9 cellular contexts compared by ENCODE assay signal in genomic region chr16:31301708-31302400, GRCh38. TPM values are rescaled to one million over a fixed set of nuclear protein-coding genes. Genes with fewer than 3 reads are reported as not detected.
A peak's percentile ranks its signal among the peaks of the same experiment; 100 is the strongest.
DNase-seq lines count a peak whose midpoint lies in the region; ATAC-seq, FAIRE-seq and TF ChIP-seq lines count a peak whose summit lies in the region.
"Had no signal": no experiment of that assay in that cellular context is flagged by ENCODE, and none has a peak within 500 bp of the region (broad histone marks: within the 10 kb centered on the region; RNA-seq: fewer than 3 reads in every experiment).

No MANE protein-coding gene starts in this region.

- H3K36me3 Mint-ChIP-seq in natural killer cell treated with Interleukin-12 subunit alpha and Interleukin-12 subunit beta and Interleukin-15 and Interleukin-18, amount 100 ng/mL, for 72 hours: peaks cover 12% of the 10 kb centered on the region

- H3K27me3 ChIP-seq in Loucy (ENCODE audit: insufficient read depth, low read length, poor library complexity, severe bottlenecking): no peaks in the 10 kb centered on the region
- no peaks in the 10 kb centered on the region for H3K27me3 ChIP-seq in bronchial epithelial cell (ENCODE audit: control insufficient read depth, insufficient read depth, low read length)

- no peak overlapping the region for H3K4me2 ChIP-seq in Loucy (ENCODE audit: low read depth, low read length, poor library complexity, severe bottlenecking)

- TF ChIP-seq CTCF in Loucy (conservative IDR thresholded peaks at IDR 0.05; ENCODE audit: low read length): no peak
- no peak for TF ChIP-seq CTCF in bronchial epithelial cell (IDR thresholded peaks at IDR 0.05; ENCODE audit: insufficient read depth, low read length, severe bottlenecking)
- TF ChIP-seq CTCF in lower leg skin (IDR thresholded peaks at IDR 0.05): no peak

- DNase-seq in NCI-H1105 treated with DMSO at 0.1 percent for 48 hours (lab: John Stamatoyannopoulos, UW) (peak; percentile 9), NCI-H1105 (lab: John Stamatoyannopoulos, UW) (no peak), bronchial epithelial cell (ENCODE audit: low read depth) (peak; percentile 35), lower leg skin (ENCODE audit: low spot score in 2 of 2) (no peak)
- DNase-seq in natural killer cell treated with Interleukin-12 subunit alpha and Interleukin-12 subunit beta and Interleukin-15 and Interleukin-18, amount 100 ng/mL, for 72 hours (ENCODE audit: low spot score): no peak
- DNase-seq: activated gamma-delta T cell treated with Interleukin-2 at 50 U/mL for 16 hours had no signal

- no peaks in the 10 kb centered on the region for H3K27me3 Mint-ChIP-seq in natural killer cell treated with Interleukin-12 subunit alpha and Interleukin-12 subunit beta and Interleukin-15 and Interleukin-18, amount 100 ng/mL, for 72 hours

- no peaks in the 10 kb centered on the region for H3K9me3 ChIP-seq in Loucy (ENCODE audit: insufficient read depth, low read depth, low read length)

- H3K4me1 ChIP-seq in Loucy (ENCODE audit: insufficient read depth, low read length, poor library complexity, severe bottlenecking): no peaks in the 10 kb centered on the region

- no peaks in the 10 kb centered on the region for H3K9me3 Mint-ChIP-seq in natural killer cell treated with Interleukin-12 subunit alpha and Interleukin-12 subunit beta and Interleukin-15 and Interleukin-18, amount 100 ng/mL, for 72 hours

- H3K36me3 ChIP-seq in Loucy (ENCODE audit: insufficient read depth, low read length) (no peaks in the 10 kb centered on the region), bronchial epithelial cell (ENCODE audit: control insufficient read depth, insufficient read depth, low read length) (no peaks in the 10 kb centered on the region)

- H3K9me2 ChIP-seq in Loucy (replicated peaks; ENCODE audit: low read depth, low read length): no peaks in the 10 kb centered on the region

- FAIRE-seq in bronchial epithelial cell (lab: Jason Lieb, UNC): no peak

- ATAC-seq in natural killer cell treated with Interleukin-12 subunit alpha and Interleukin-12 subunit beta and Interleukin-15 and Interleukin-18, amount 100 ng/mL, for 72 hours: peak; percentile 93 to 96
- no peak for ATAC-seq in GM21515 (IDR thresholded peaks at IDR 0.05; ENCODE audit: unreplicated experiment)
- no peak for ATAC-seq in HG02678 (IDR thresholded peaks at IDR 0.05; ENCODE audit: unreplicated experiment)

- H3K4me3 ChIP-seq in Loucy (ENCODE audit: low read length, poor library complexity, severe bottlenecking) (no peak overlapping the region), bronchial epithelial cell (ENCODE audit: low read depth, low read length) (no peak overlapping the region), lower leg skin (ENCODE audit: low read depth, poor library complexity, severe bottlenecking) (no peak overlapping the region)

- WGBS in lower leg skin, 2 donors: 23 to 30% methylated on average over 3 of the region's 3 CpGs

- no peak overlapping the region for H3K9ac ChIP-seq in Loucy (ENCODE audit: low read depth, low read length, poor library complexity, severe bottlenecking)

- peaks cover 44 to 47% of the 10 kb centered on the region in 2 donors for H3K4me1 Mint-ChIP-seq in natural killer cell treated with Interleukin-12 subunit alpha and Interleukin-12 subunit beta and Interleukin-15 and Interleukin-18, amount 100 ng/mL, for 72 hours (ENCODE audit: low read depth in 2 of 2)

- H4K20me1 ChIP-seq in Loucy (ENCODE audit: insufficient read depth, low read length, poor library complexity, severe bottlenecking): no peaks in the 10 kb centered on the region

- TF ChIP-seq POLR2A in lower leg skin (IDR thresholded peaks at IDR 0.05): no peak

- H2AFZ ChIP-seq in Loucy (ENCODE audit: low read length): 0 out of 2 replicates have a peak overlapping the region, but pooled peaks have one; percentile 54

- peak overlapping the region; percentile 52 for H3K4me3 Mint-ChIP-seq in natural killer cell treated with Interleukin-12 subunit alpha and Interleukin-12 subunit beta and Interleukin-15 and Interleukin-18, amount 100 ng/mL, for 72 hours

- H3K79me2 ChIP-seq in Loucy (ENCODE audit: insufficient read depth, low read length): no peaks in the 10 kb centered on the region

- intact Hi-C loops in lower leg skin (cut with DNase I; ENCODE audit: low total_unique reads): no loop called here

- peak overlapping the region; percentile 70 to 95 for H3K27ac Mint-ChIP-seq in natural killer cell treated with Interleukin-12 subunit alpha and Interleukin-12 subunit beta and Interleukin-15 and Interleukin-18, amount 100 ng/mL, for 72 hours

- no peaks in the 10 kb centered on the region for H3F3A ChIP-seq in Loucy (ENCODE audit: low read depth)

RNA-seq across cellular contexts. Expression of gene ITGAM, which starts 42.1 kb away (rescaled TPM):
- total RNA-seq in bronchial epithelial cell (0.13 TPM in 1 of 2 replicates, not detected in the other), lower leg skin (1 to 10 TPM; 1.5 to 7.7 (median 4.1) TPM)
- total RNA-seq in natural killer cell treated with Interleukin-12 subunit alpha and Interleukin-12 subunit beta and Interleukin-15 and Interleukin-18, amount 100 ng/mL, for 72 hours: 10 to 100 TPM; 63.9 to 77.8 TPM

RNA-seq across cellular contexts. Expression of gene ITGAX, which starts 53.1 kb away (rescaled TPM):
- total RNA-seq in bronchial epithelial cell (under 0.01 TPM in 1 of 2 replicates, not detected in the other), lower leg skin (1 to 10 TPM in 2 of 4 donors, under 1 TPM in 2; 0.30 to 3.3 (median 1.1) TPM)
- 100 to 1,000 TPM in 1 of 2 donors, 10 to 100 TPM in 1; 62.1 to 124 TPM for total RNA-seq in natural killer cell treated with Interleukin-12 subunit alpha and Interleukin-12 subunit beta and Interleukin-15 and Interleukin-18, amount 100 ng/mL, for 72 hours

Comparison
In these comparisons a context has a peak if more than half of its experiments do, and no peak if none do; other contexts are left out.
1. DNase-seq: peak in NCI-H1105 treated with DMSO at 0.1 percent for 48 hours (single experiment) and bronchial epithelial cell (single experiment); none in NCI-H1105 (single experiment), natural killer cell treated with Interleukin-12 subunit alpha and Interleukin-12 subunit beta and Interleukin-15 and Interleukin-18, amount 100 ng/mL, for 72 hours (single experiment) and lower leg skin (0 of 2).
2. ATAC-seq: peak in natural killer cell treated with Interleukin-12 subunit alpha and Interleukin-12 subunit beta and Interleukin-15 and Interleukin-18, amount 100 ng/mL, for 72 hours (2 of 2); none in GM21515 (single experiment) and HG02678 (single experiment).
3. RNA of gene ITGAM, which starts 42.1 kb away (total RNA-seq): 63.9 to 77.8 TPM in natural killer cell treated with Interleukin-12 subunit alpha and Interleukin-12 subunit beta and Interleukin-15 and Interleukin-18, amount 100 ng/mL, for 72 hours; 1.5 to 7.7 TPM in lower leg skin and 0.13 TPM in bronchial epithelial cell; every median in the first group is over 4 times any median in the second.
4. RNA of gene ITGAX, which starts 53.1 kb away (total RNA-seq): 62.1 to 124 TPM in natural killer cell treated with Interleukin-12 subunit alpha and Interleukin-12 subunit beta and Interleukin-15 and Interleukin-18, amount 100 ng/mL, for 72 hours; 0.30 to 3.3 TPM in lower leg skin and under 0.01 TPM in bronchial epithelial cell; every median in the first group is over 10 times any median in the second.